1 cellular context compared by ENCODE assay signal in the genomic region with DNA sequence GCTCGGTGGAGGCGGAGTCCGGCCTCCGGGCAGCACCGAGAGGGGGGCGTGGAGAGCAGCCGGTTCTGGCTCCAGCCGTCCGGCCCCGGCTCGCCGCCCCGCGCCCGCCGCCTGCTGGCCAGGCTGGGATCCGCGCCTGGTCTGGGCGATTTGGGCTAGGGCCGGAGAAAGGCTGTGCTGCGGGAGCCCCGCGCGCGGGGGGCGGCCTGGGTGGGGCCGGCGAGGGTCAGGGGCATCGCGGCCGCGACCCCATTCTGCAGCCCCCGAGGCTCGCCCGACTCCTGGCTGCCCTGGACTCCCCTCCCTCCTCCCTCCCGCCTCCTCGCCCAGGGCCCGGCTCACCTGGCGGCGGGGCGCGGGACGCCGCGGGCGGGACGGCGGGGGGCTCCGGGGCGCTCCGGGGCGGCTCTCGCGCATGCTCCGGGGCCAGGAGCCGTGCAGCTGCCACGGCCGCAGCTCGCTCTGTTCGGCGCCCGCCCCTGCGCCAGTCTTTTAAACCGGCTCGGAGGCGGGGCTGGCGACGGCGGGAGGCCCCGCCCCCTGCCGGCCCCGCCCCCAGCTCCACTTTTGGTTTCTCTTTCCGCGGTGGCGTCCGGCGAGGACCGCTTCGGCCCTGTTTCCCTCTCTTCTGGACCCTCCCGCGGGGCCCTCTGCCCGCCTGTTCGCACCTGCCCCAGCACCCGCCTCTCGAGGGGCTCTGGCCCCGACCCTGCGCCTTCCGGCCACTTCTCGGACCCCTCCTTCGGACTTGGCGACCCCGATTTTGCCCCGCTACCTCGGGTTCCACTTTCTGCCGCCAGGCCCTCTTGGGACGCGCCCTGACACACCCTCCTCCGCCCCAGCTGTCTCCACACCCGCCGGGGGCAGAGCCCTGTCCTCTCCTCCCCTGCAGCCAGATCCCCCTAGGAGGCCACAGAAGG.
TF ChIP-seq lines count a peak whose summit lies in the region.

A gene with protein sequence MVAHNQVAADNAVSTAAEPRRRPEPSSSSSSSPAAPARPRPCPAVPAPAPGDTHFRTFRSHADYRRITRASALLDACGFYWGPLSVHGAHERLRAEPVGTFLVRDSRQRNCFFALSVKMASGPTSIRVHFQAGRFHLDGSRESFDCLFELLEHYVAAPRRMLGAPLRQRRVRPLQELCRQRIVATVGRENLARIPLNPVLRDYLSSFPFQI (minus strand): TSS at position 468 of the 920 bp plus-strand sequence. CDS start 726 bp downstream, outside the sequence.

TF ChIP-seq in GM12878, 131 proteins besides CTCF, POLR2A, EP300 and RAD21 (continued from another document and continues in another):
- TF ChIP-seq, protein P1, sequence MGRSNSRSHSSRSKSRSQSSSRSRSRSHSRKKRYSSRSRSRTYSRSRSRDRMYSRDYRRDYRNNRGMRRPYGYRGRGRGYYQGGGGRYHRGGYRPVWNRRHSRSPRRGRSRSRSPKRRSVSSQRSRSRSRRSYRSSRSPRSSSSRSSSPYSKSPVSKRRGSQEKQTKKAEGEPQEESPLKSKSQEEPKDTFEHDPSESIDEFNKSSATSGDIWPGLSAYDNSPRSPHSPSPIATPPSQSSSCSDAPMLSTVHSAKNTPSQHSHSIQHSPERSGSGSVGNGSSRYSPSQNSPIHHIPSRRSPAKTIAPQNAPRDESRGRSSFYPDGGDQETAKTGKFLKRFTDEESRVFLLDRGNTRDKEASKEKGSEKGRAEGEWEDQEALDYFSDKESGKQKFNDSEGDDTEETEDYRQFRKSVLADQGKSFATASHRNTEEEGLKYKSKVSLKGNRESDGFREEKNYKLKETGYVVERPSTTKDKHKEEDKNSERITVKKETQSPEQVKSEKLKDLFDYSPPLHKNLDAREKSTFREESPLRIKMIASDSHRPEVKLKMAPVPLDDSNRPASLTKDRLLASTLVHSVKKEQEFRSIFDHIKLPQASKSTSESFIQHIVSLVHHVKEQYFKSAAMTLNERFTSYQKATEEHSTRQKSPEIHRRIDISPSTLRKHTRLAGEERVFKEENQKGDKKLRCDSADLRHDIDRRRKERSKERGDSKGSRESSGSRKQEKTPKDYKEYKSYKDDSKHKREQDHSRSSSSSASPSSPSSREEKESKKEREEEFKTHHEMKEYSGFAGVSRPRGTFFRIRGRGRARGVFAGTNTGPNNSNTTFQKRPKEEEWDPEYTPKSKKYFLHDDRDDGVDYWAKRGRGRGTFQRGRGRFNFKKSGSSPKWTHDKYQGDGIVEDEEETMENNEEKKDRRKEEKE (IDR thresholded peaks at IDR 0.05): peak; percentile 65; the same call in 1 of the 2 replicates
- TF ChIP-seq, protein P2, sequence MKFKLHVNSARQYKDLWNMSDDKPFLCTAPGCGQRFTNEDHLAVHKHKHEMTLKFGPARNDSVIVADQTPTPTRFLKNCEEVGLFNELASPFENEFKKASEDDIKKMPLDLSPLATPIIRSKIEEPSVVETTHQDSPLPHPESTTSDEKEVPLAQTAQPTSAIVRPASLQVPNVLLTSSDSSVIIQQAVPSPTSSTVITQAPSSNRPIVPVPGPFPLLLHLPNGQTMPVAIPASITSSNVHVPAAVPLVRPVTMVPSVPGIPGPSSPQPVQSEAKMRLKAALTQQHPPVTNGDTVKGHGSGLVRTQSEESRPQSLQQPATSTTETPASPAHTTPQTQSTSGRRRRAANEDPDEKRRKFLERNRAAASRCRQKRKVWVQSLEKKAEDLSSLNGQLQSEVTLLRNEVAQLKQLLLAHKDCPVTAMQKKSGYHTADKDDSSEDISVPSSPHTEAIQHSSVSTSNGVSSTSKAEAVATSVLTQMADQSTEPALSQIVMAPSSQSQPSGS (IDR thresholded peaks at IDR 0.05; ENCODE audit: low read length): no peak
- TF ChIP-seq BCL11A (IDR thresholded peaks at IDR 0.05; ENCODE audit: low read depth, low read length): no peak
- TF ChIP-seq MXI1 (IDR thresholded peaks at IDR 0.05; ENCODE audit: low read depth, low read length): peak; percentile 13; the same call in 1 of the 2 replicates
- TF ChIP-seq, protein P3, sequence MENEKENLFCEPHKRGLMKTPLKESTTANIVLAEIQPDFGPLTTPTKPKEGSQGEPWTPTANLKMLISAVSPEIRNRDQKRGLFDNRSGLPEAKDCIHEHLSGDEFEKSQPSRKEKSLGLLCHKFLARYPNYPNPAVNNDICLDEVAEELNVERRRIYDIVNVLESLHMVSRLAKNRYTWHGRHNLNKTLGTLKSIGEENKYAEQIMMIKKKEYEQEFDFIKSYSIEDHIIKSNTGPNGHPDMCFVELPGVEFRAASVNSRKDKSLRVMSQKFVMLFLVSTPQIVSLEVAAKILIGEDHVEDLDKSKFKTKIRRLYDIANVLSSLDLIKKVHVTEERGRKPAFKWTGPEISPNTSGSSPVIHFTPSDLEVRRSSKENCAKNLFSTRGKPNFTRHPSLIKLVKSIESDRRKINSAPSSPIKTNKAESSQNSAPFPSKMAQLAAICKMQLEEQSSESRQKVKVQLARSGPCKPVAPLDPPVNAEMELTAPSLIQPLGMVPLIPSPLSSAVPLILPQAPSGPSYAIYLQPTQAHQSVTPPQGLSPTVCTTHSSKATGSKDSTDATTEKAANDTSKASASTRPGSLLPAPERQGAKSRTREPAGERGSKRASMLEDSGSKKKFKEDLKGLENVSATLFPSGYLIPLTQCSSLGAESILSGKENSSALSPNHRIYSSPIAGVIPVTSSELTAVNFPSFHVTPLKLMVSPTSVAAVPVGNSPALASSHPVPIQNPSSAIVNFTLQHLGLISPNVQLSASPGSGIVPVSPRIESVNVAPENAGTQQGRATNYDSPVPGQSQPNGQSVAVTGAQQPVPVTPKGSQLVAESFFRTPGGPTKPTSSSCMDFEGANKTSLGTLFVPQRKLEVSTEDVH (IDR thresholded peaks at IDR 0.05; ENCODE audit: low read depth, partially characterized antibody): no peak
- no peak for TF ChIP-seq ZNF622 (IDR thresholded peaks at IDR 0.05)
- TF ChIP-seq YY1 (IDR thresholded peaks at IDR 0.05; ENCODE audit: low read depth, low read length): peak; percentile 35; the same call in 1 of the 2 replicates
- TF ChIP-seq, protein P4, sequence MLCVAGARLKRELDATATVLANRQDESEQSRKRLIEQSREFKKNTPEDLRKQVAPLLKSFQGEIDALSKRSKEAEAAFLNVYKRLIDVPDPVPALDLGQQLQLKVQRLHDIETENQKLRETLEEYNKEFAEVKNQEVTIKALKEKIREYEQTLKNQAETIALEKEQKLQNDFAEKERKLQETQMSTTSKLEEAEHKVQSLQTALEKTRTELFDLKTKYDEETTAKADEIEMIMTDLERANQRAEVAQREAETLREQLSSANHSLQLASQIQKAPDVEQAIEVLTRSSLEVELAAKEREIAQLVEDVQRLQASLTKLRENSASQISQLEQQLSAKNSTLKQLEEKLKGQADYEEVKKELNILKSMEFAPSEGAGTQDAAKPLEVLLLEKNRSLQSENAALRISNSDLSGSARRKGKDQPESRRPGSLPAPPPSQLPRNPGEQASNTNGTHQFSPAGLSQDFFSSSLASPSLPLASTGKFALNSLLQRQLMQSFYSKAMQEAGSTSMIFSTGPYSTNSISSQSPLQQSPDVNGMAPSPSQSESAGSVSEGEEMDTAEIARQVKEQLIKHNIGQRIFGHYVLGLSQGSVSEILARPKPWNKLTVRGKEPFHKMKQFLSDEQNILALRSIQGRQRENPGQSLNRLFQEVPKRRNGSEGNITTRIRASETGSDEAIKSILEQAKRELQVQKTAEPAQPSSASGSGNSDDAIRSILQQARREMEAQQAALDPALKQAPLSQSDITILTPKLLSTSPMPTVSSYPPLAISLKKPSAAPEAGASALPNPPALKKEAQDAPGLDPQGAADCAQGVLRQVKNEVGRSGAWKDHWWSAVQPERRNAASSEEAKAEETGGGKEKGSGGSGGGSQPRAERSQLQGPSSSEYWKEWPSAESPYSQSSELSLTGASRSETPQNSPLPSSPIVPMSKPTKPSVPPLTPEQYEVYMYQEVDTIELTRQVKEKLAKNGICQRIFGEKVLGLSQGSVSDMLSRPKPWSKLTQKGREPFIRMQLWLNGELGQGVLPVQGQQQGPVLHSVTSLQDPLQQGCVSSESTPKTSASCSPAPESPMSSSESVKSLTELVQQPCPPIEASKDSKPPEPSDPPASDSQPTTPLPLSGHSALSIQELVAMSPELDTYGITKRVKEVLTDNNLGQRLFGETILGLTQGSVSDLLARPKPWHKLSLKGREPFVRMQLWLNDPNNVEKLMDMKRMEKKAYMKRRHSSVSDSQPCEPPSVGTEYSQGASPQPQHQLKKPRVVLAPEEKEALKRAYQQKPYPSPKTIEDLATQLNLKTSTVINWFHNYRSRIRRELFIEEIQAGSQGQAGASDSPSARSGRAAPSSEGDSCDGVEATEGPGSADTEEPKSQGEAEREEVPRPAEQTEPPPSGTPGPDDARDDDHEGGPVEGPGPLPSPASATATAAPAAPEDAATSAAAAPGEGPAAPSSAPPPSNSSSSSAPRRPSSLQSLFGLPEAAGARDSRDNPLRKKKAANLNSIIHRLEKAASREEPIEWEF (IDR thresholded peaks at IDR 0.05; ENCODE audit: insufficient replicate concordance, low read depth, low read length): no peak
- TF ChIP-seq ZNF207 (IDR thresholded peaks at IDR 0.05; ENCODE audit: borderline replicate concordance): no peak; the same call in 1 of the 2 replicates
- TF ChIP-seq, protein P5, sequence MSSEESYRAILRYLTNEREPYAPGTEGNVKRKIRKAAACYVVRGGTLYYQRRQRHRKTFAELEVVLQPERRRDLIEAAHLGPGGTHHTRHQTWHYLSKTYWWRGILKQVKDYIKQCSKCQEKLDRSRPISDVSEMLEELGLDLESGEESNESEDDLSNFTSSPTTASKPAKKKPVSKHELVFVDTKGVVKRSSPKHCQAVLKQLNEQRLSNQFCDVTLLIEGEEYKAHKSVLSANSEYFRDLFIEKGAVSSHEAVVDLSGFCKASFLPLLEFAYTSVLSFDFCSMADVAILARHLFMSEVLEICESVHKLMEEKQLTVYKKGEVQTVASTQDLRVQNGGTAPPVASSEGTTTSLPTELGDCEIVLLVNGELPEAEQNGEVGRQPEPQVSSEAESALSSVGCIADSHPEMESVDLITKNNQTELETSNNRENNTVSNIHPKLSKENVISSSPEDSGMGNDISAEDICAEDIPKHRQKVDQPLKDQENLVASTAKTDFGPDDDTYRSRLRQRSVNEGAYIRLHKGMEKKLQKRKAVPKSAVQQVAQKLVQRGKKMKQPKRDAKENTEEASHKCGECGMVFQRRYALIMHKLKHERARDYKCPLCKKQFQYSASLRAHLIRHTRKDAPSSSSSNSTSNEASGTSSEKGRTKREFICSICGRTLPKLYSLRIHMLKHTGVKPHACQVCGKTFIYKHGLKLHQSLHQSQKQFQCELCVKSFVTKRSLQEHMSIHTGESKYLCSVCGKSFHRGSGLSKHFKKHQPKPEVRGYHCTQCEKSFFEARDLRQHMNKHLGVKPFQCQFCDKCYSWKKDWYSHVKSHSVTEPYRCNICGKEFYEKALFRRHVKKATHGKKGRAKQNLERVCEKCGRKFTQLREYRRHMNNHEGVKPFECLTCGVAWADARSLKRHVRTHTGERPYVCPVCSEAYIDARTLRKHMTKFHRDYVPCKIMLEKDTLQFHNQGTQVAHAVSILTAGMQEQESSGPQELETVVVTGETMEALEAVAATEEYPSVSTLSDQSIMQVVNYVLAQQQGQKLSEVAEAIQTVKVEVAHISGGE (CRISPR knock-in tag; IDR thresholded peaks at IDR 0.05): peak; percentile 51; the same call in 1 of the 2 replicates
- TF ChIP-seq ZBED1 (IDR thresholded peaks at IDR 0.05; ENCODE audit: borderline replicate concordance): no peak
- peak; percentile 50; the same call in 1 of the 2 replicates for TF ChIP-seq CBFB (IDR thresholded peaks at IDR 0.05; ENCODE audit: low read depth)
- TF ChIP-seq, protein P6, sequence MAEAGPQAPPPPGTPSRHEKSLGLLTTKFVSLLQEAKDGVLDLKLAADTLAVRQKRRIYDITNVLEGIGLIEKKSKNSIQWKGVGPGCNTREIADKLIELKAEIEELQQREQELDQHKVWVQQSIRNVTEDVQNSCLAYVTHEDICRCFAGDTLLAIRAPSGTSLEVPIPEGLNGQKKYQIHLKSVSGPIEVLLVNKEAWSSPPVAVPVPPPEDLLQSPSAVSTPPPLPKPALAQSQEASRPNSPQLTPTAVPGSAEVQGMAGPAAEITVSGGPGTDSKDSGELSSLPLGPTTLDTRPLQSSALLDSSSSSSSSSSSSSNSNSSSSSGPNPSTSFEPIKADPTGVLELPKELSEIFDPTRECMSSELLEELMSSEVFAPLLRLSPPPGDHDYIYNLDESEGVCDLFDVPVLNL (IDR thresholded peaks at IDR 0.05; ENCODE audit: low read depth, low read length): no peak
- TF ChIP-seq, protein P7, sequence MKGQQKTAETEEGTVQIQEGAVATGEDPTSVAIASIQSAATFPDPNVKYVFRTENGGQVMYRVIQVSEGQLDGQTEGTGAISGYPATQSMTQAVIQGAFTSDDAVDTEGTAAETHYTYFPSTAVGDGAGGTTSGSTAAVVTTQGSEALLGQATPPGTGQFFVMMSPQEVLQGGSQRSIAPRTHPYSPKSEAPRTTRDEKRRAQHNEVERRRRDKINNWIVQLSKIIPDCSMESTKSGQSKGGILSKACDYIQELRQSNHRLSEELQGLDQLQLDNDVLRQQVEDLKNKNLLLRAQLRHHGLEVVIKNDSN (IDR thresholded peaks at IDR 0.05; ENCODE audit: borderline replicate concordance, extremely low read length, insufficient read depth, low read depth, low read length): no peak
- TF ChIP-seq, protein P8, sequence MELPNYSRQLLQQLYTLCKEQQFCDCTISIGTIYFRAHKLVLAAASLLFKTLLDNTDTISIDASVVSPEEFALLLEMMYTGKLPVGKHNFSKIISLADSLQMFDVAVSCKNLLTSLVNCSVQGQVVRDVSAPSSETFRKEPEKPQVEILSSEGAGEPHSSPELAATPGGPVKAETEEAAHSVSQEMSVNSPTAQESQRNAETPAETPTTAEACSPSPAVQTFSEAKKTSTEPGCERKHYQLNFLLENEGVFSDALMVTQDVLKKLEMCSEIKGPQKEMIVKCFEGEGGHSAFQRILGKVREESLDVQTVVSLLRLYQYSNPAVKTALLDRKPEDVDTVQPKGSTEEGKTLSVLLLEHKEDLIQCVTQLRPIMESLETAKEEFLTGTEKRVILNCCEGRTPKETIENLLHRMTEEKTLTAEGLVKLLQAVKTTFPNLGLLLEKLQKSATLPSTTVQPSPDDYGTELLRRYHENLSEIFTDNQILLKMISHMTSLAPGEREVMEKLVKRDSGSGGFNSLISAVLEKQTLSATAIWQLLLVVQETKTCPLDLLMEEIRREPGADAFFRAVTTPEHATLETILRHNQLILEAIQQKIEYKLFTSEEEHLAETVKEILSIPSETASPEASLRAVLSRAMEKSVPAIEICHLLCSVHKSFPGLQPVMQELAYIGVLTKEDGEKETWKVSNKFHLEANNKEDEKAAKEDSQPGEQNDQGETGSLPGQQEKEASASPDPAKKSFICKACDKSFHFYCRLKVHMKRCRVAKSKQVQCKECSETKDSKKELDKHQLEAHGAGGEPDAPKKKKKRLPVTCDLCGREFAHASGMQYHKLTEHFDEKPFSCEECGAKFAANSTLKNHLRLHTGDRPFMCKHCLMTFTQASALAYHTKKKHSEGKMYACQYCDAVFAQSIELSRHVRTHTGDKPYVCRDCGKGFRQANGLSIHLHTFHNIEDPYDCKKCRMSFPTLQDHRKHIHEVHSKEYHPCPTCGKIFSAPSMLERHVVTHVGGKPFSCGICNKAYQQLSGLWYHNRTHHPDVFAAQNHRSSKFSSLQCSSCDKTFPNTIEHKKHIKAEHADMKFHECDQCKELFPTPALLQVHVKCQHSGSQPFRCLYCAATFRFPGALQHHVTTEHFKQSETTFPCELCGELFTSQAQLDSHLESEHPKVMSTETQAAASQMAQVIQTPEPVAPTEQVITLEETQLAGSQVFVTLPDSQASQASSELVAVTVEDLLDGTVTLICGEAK (IDR thresholded peaks at IDR 0.05; ENCODE audit: borderline replicate concordance): no peak
- TF ChIP-seq RAD51 (IDR thresholded peaks at IDR 0.05): no peak
